In the genomic region with DNA sequence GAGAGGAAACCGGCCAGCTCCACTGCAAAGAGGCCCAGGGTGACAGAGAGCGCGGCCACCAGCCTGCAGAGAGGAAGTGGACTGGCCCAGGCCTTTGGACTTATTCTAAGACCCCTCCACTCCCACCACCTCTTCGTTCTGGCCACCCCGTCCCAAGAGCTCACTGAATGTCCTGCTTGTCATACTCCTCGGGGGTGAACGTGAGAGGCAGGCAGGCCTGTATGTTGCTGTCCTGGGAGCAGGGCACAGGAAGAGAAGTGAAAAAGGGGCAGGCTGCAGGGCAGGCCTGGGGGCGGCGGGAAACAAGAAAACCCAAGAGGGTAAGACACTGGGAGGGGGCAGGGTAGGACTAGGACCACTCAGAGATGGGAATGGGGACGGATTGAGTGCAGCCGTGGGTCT, we compare ENCODE assay signal across 8 cellular contexts. TPM values are rescaled to one million over a fixed set of nuclear protein-coding genes. Genes with fewer than 3 reads are reported as not detected.
DNase-seq lines count a peak whose midpoint lies in the region; ATAC-seq and TF ChIP-seq lines count a peak whose summit lies in the region.

No MANE protein-coding gene starts in this region.

- H3K27ac ChIP-seq in OCI-LY7 (ENCODE audit: low read depth, low read length, poor library complexity, severe bottlenecking), result peak overlapping the region; percentile 91
- H3K27ac ChIP-seq in effector memory CD4-positive, alpha-beta T cell (ENCODE audit: insufficient read depth, low read length, poor library complexity, severe bottlenecking), result peak overlapping the region; percentile 81
- H3K27ac ChIP-seq in naive thymus-derived CD4-positive, alpha-beta T cell (ENCODE audit: low read depth, low read length), result peak overlapping the region; percentile 87

- no peaks in the 10 kb centered on the region for H3K27me3 ChIP-seq in effector memory CD4-positive, alpha-beta T cell (replicated peaks; ENCODE audit: control insufficient read depth, insufficient read depth, low read length, poor library complexity, severe bottlenecking)
- H3K27me3 ChIP-seq in naive thymus-derived CD4-positive, alpha-beta T cell (ENCODE audit: control insufficient read depth in 2 of 2, insufficient read depth in 2 of 2, low read length in 2 of 2), result no peaks in the 10 kb centered on the region

- peaks cover 0 to 1% (median 0%) of the 10 kb centered on the region in 5 donors for H3K36me3 Mint-ChIP-seq in naive thymus-derived CD4-positive, alpha-beta T cell

- peak overlapping the region; percentile 91 for H2AFZ ChIP-seq in OCI-LY7 (ENCODE audit: low read length)

- intact Hi-C loops in OCI-LY7 (cut with micrococcal nuclease; ENCODE audit: unreplicated experiment), result no loop called here
- intact Hi-C loops in naive thymus-derived CD4-positive, alpha-beta T cell (cut with micrococcal nuclease), result loop anchor here in 1 of 2 donors (1.0 kb wide), 1 partner anchor 11 kb away; no protein-coding TSS in a partner anchor

- no peak for TF ChIP-seq CTCF in OCI-LY7 (conservative IDR thresholded peaks at IDR 0.05; ENCODE audit: low read length)

- H3K36me3 ChIP-seq in OCI-LY7 (ENCODE audit: insufficient read depth, low read length), result no peaks in the 10 kb centered on the region
- no peaks in the 10 kb centered on the region for H3K36me3 ChIP-seq in effector memory CD4-positive, alpha-beta T cell (ENCODE audit: control insufficient read depth, insufficient read depth, low read length)
- no peaks in the 10 kb centered on the region for H3K36me3 ChIP-seq in naive thymus-derived CD4-positive, alpha-beta T cell (ENCODE audit: control insufficient read depth in 2 of 3, insufficient read depth in 3 of 3, low read length in 3 of 3)

- BruUV-seq in OCI-LY7 (replicated peaks; lab: Mats Ljungman, UMichigan), result no TSS peak

- no peaks in the 10 kb centered on the region for H4K20me1 ChIP-seq in OCI-LY7 (ENCODE audit: insufficient read depth, low read length)

- POLR2A ChIA-PET in OCI-LY7 (lab: Charles Lee), result interaction anchor here (0.6 to 1.1 kb wide), 6 partner anchors 16 to 101 kb away, joined by 3 to 6 read pairs (median 3); partner anchors contain the start of genes CTC1 and PER1
- POLR2A ChIA-PET in naive thymus-derived CD4-positive, alpha-beta T cell (lab: Charles Lee), result interaction anchor here (1.1 to 25.9 kb wide), 8 partner anchors 9 to 71 kb away, joined by 3 to 820 read pairs (median 12); partner anchors contain the start of genes BORCS6, CTC1, PER1 and PFAS

- H3K79me2 ChIP-seq in OCI-LY7 (ENCODE audit: insufficient read depth, low read depth, low read length), result peaks cover 5% of the 10 kb centered on the region; the same call in 1 of the 2 replicates

- H3K27me3 Mint-ChIP-seq in naive thymus-derived CD4-positive, alpha-beta T cell, result peaks cover 0 to 1% (median 0%) of the 10 kb centered on the region in 5 donors

- CTCF ChIA-PET in OCI-LY7 (lab: Charles Lee; ENCODE audit: unreplicated experiment), result interaction anchor here (0.6 kb wide), 1 partner anchor 1151 kb away, joined by 4 read pairs; no protein-coding TSS in a partner anchor
- CTCF ChIA-PET in naive thymus-derived CD4-positive, alpha-beta T cell (lab: Charles Lee), result interaction anchor here (0.7 to 1.4 kb wide), 2 partner anchors 10 to 102 kb away, joined by 3 read pairs; no protein-coding TSS in a partner anchor

- peak overlapping the region; percentile 99 for H3K4me2 ChIP-seq in OCI-LY7 (ENCODE audit: low read length)

- H3K4me3 Mint-ChIP-seq in naive thymus-derived CD4-positive, alpha-beta T cell, result peak overlapping the region; percentile 86 to 96 (median 92)

- ATAC-seq in naive thymus-derived CD4-positive, alpha-beta T cell, result no peak

- peaks cover 0 to 6% (median 0%) of the 10 kb centered on the region in 11 donors for H3K9me3 Mint-ChIP-seq in naive thymus-derived CD4-positive, alpha-beta T cell

- H3K4me1 ChIP-seq in OCI-LY7 (ENCODE audit: insufficient read depth, low read length, poor library complexity, severe bottlenecking), result peaks cover 36% of the 10 kb centered on the region
- H3K4me1 ChIP-seq in effector memory CD4-positive, alpha-beta T cell (ENCODE audit: control insufficient read depth, insufficient read depth, low read length, poor library complexity, severe bottlenecking), result peaks cover 31% of the 10 kb centered on the region
- H3K4me1 ChIP-seq in naive thymus-derived CD4-positive, alpha-beta T cell (ENCODE audit: control insufficient read depth in 2 of 2, insufficient read depth in 2 of 2, low read length in 2 of 2), result peaks cover 26 to 39% of the 10 kb centered on the region in 2 donors

- no peaks in the 10 kb centered on the region for H3K9me3 ChIP-seq in OCI-LY7 (ENCODE audit: low read length)
- no peaks in the 10 kb centered on the region for H3K9me3 ChIP-seq in effector memory CD4-positive, alpha-beta T cell (ENCODE audit: control insufficient read depth, low read length)
- H3K9me3 ChIP-seq in naive thymus-derived CD4-positive, alpha-beta T cell (ENCODE audit: control insufficient read depth in 2 of 3, low read length in 3 of 3), result no peaks in the 10 kb centered on the region

- peak overlapping the region; percentile 88 to 100 (median 98) for H3K27ac Mint-ChIP-seq in naive thymus-derived CD4-positive, alpha-beta T cell

- DNase-seq in SHP77 (lab: John Stamatoyannopoulos, UW) (peak; percentile 55 to 60), SHP77 treated with DMSO at 0.1 percent for 48 hours (lab: John Stamatoyannopoulos, UW) (no peak), OCI-LY7 (ENCODE audit: low spot score) (peak; percentile 41), islet precursor cell (no peak), NCI-H1092 treated with DMSO at 0.1 percent for 48 hours (lab: John Stamatoyannopoulos, UW) (no peak), SW480 (ENCODE audit: low spot score) (no peak)
- no peak for DNase-seq in effector memory CD4-positive, alpha-beta T cell
- DNase-seq in naive thymus-derived CD4-positive, alpha-beta T cell, result no peak

- no peaks in the 10 kb centered on the region for H3K9me2 ChIP-seq in OCI-LY7 (ENCODE audit: insufficient read depth, low read length)

- H3K4me3 ChIP-seq in OCI-LY7 (ENCODE audit: low read depth, low read length, poor library complexity, severe bottlenecking), result peak overlapping the region; percentile 81
- peak overlapping the region; percentile 61 for H3K4me3 ChIP-seq in effector memory CD4-positive, alpha-beta T cell (ENCODE audit: insufficient read depth, low read depth, low read length, poor library complexity, severe bottlenecking)
- peak overlapping the region; percentile 78 for H3K4me3 ChIP-seq in naive thymus-derived CD4-positive, alpha-beta T cell (ENCODE audit: low read length)

- H3K4me1 Mint-ChIP-seq in naive thymus-derived CD4-positive, alpha-beta T cell, result peaks cover 31 to 56% (median 49%) of the 10 kb centered on the region in 7 donors

RNA-seq across cellular contexts. Expression of gene TMEM107, which starts 0.4 kb away (rescaled TPM):
- total RNA-seq in OCI-LY7 (2014; rRNA removed; shearing (Covaris generic)), result 34.6 and 57.0 TPM in 2 replicates
- 43.9 and 45.4 TPM in 2 replicates for total RNA-seq in OCI-LY7 (2022)
- 10 to 100 TPM; 23.1 to 49.7 (median 26.5) TPM for total RNA-seq in naive thymus-derived CD4-positive, alpha-beta T cell
- 10 to 100 TPM; 40.4 to 45.9 TPM for polyA plus RNA-seq in naive thymus-derived CD4-positive, alpha-beta T cell

RNA-seq across cellular contexts. Expression of gene VAMP2, which starts 13.0 kb away (rescaled TPM):
- total RNA-seq in OCI-LY7 (2014; rRNA removed; shearing (Covaris generic)), result 10.4 and 21.2 TPM in 2 replicates
- 40.9 and 45.1 TPM in 2 replicates for total RNA-seq in OCI-LY7 (2022)
- 100 to 1,000 TPM in 4 of 5 experiments, 10 to 100 TPM in 1; 87.1 to 256 (median 210) TPM for total RNA-seq in naive thymus-derived CD4-positive, alpha-beta T cell
- polyA plus RNA-seq in naive thymus-derived CD4-positive, alpha-beta T cell, result 10 to 100 TPM; 75.0 to 75.1 TPM

RNA-seq across cellular contexts. Expression of gene BORCS6, which starts 14.2 kb away (rescaled TPM):
- 13.9 and 14.3 TPM in 2 replicates for total RNA-seq in OCI-LY7 (2014; rRNA removed; shearing (Covaris generic))
- 12.0 and 12.7 TPM in 2 replicates for total RNA-seq in OCI-LY7 (2022)
- 10 to 100 TPM in 3 of 5 experiments, 1 to 10 TPM in 2; 5.4 to 16.1 (median 13.4) TPM for total RNA-seq in naive thymus-derived CD4-positive, alpha-beta T cell
- polyA plus RNA-seq in naive thymus-derived CD4-positive, alpha-beta T cell, result 10 to 100 TPM; 16.7 to 23.7 TPM

RNA-seq across cellular contexts. Expression of gene PER1, which starts 23.6 kb away (rescaled TPM):
- total RNA-seq in OCI-LY7 (2014; rRNA removed; shearing (Covaris generic)), result 13.9 and 15.4 TPM in 2 replicates
- 38.0 and 48.0 TPM in 2 replicates for total RNA-seq in OCI-LY7 (2022)
- total RNA-seq in naive thymus-derived CD4-positive, alpha-beta T cell, result 1,000 to 10,000 TPM in 2 of 5 experiments, 10 to 100 TPM in 3; 40.1 to 1,786 (median 95.0) TPM
- 10 to 100 TPM in 1 of 2 donors, 1 to 10 TPM in 1; 7.9 to 12.1 TPM for polyA plus RNA-seq in naive thymus-derived CD4-positive, alpha-beta T cell

RNA-seq across cellular contexts. Expression of gene AURKB, which starts 34.6 kb away (rescaled TPM):
- total RNA-seq in OCI-LY7 (2014; rRNA removed; shearing (Covaris generic)), result 248 and 283 TPM in 2 replicates
- total RNA-seq in OCI-LY7 (2022), result 310 and 323 TPM in 2 replicates
- 10 to 100 TPM in 1 of 5 experiments, 1 to 10 TPM in 4; 1.1 to 97.7 (median 1.3) TPM for total RNA-seq in naive thymus-derived CD4-positive, alpha-beta T cell
- not detected for polyA plus RNA-seq in naive thymus-derived CD4-positive, alpha-beta T cell

Comparison
In these comparisons a context has a peak if more than half of its experiments do, and no peak if none do; other contexts are left out.
1. DNase-seq: peak in SHP77 (2 of 2) and OCI-LY7 (single experiment); none in SHP77 treated with DMSO at 0.1 percent for 48 hours (single experiment), effector memory CD4-positive, alpha-beta T cell (0 of 3), naive thymus-derived CD4-positive, alpha-beta T cell (0 of 9), islet precursor cell (single experiment), NCI-H1092 treated with DMSO at 0.1 percent for 48 hours (single experiment) and SW480 (single experiment).
2. Peak in every context shown above with its lines, with median percentiles within 50 percentile points of each other: H3K27ac ChIP-seq and H3K4me3 ChIP-seq.